Comparison of ENCODE assay signal across 21 cellular contexts in the genomic region with DNA sequence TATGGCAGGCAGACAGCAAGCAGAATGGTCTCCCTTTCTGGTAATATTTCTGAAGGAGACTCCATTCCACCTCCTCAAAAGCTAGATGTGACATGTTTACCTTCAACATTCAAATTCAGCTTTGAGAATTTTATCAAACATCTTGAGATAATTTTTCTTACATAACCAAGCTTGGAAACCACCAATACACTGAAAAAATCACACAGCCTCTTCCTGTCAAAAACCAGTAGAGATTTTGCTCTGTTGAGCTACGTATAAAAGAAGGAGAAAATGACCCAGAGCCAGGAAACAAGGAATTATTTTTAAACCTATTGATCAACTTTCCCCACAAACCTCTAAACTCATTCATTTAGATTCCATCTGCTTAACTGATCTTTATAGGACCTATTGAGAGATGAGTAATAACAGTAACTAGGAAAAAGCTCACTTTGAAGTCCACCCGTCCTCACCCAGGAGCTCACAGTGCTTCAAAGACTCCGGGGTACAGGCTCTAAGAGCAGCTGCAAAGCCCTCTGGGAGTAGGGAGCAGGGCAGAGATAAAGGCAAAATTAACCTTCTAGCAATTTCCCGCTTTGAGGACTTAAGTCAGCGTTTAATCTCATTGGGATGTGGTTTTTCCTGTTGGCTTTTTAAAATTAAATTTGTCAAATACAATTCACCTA.
DNase-seq lines count a peak whose midpoint lies in the region; ATAC-seq and TF ChIP-seq lines count a peak whose summit lies in the region.
"Had no signal": no experiment of that assay in that cellular context is flagged by ENCODE, and none has a peak within 500 bp of the region (broad histone marks: within the 10 kb centered on the region; RNA-seq: fewer than 3 reads in every experiment).

No MANE protein-coding gene starts in this region.

- no peaks in the 10 kb centered on the region for H3F3A ChIP-seq in neural progenitor cell (ENCODE audit: low read depth)

- H3K27me3 ChIP-seq in neural progenitor cell, result no peaks in the 10 kb centered on the region
- H3K27me3 ChIP-seq: SJCRH30 had no signal

- peak overlapping the region in 1 of 2 donors; percentile 4 for H3K27ac Mint-ChIP-seq in stimulated activated naive CD8-positive, alpha-beta T cell treated with anti-CD3 and anti-CD28 coated beads, Interleukin-15, amount 100 ng/mL, for 72 hours
- H3K27ac Mint-ChIP-seq in T-cell (peak overlapping the region; percentile 23 to 61), brain (peak overlapping the region in 3 of 5 experiments; percentile 20 to 73 (median 35)), neural progenitor cell (peak overlapping the region; percentile 42)

- no peaks in the 10 kb centered on the region for H3K79me2 ChIP-seq in neural progenitor cell (ENCODE audit: low read depth)

- peaks cover 23% of the 10 kb centered on the region for H3K4me1 Mint-ChIP-seq in stimulated activated naive CD8-positive, alpha-beta T cell treated with anti-CD3 and anti-CD28 coated beads, Interleukin-15, amount 100 ng/mL, for 72 hours
- H3K4me1 Mint-ChIP-seq in T-cell (peaks cover 6 to 14% (median 14%) of the 10 kb centered on the region in 3 donors), brain (peaks cover 32% of the 10 kb centered on the region), neural progenitor cell (peaks cover 12% of the 10 kb centered on the region)

- H3K27ac ChIP-seq in neural progenitor cell, result no peak overlapping the region
- H3K27ac ChIP-seq: PC-9, SJCRH30 had no signal

- no peaks in the 10 kb centered on the region for H3K36me3 Mint-ChIP-seq in T-cell
- no peaks in the 10 kb centered on the region for H3K36me3 Mint-ChIP-seq in brain
- H3K36me3 Mint-ChIP-seq in neural progenitor cell, result no peaks in the 10 kb centered on the region

- DNase-seq in stimulated activated naive CD8-positive, alpha-beta T cell treated with anti-CD3 and anti-CD28 coated beads, Interleukin-15, Interleukin-2, amounts not matched to agents 100 U/mL and 50 U/mL, for 24 hours, result no peak
- DNase-seq in stimulated activated naive CD8-positive, alpha-beta T cell treated with anti-CD3 and anti-CD28 coated beads, Interleukin-15, amount 100 ng/mL, for 72 hours, result no peak
- DNase-seq in T-cell (no peak), neural progenitor cell (ENCODE audit: low spot score) (no peak), left lobe of liver (ENCODE audit: low spot score) (no peak), NCI-H2107 treated with DMSO at 0.1 percent for 48 hours (lab: John Stamatoyannopoulos, UW; ENCODE audit: unreplicated experiment) (no peak)
- DNase-seq: C1 segment of cervical spinal cord; DMS79; Kasumi-1; MV-4-11; NCI-H1105; NCI-H1436 treated with DMSO at 0.1 percent for 48 hours; NCI-H187 treated with DMSO at 0.1 percent for 48 hours; NK-92 treated with Interleukin-12 subunit alpha and Interleukin-12 subunit beta, amount 100 ng/mL, for 24 hours; PC-9 had no signal

- H3K4me3 Mint-ChIP-seq in stimulated activated naive CD8-positive, alpha-beta T cell treated with anti-CD3 and anti-CD28 coated beads, Interleukin-15, amount 100 ng/mL, for 72 hours, result no peak overlapping the region
- H3K4me3 Mint-ChIP-seq in T-cell (peak overlapping the region in 1 of 3 donors; percentile 46), brain (peak overlapping the region in 1 of 5 experiments; percentile 6), neural progenitor cell (no peak overlapping the region)
- H3K4me3 Mint-ChIP-seq: CD8-positive, alpha-beta memory T cell had no signal

- H3K4me2 ChIP-seq in neural progenitor cell, result no peak overlapping the region
- H3K4me2 ChIP-seq: PC-9 had no signal

- CTCF ChIA-PET in T-cell (lab: Charles Lee), result interaction anchor here in 1 of 2 donors (1.3 kb wide), 1 partner anchor 323 kb away, joined by 5 read pairs; no protein-coding TSS in a partner anchor

- H3K9me3 Mint-ChIP-seq in stimulated activated naive CD8-positive, alpha-beta T cell treated with anti-CD3 and anti-CD28 coated beads, Interleukin-15, amount 100 ng/mL, for 72 hours, result no peaks in the 10 kb centered on the region
- H3K9me3 Mint-ChIP-seq in T-cell (no peaks in the 10 kb centered on the region), brain (peaks cover 0 to 7% (median 3%) of the 10 kb centered on the region in 5 experiments), neural progenitor cell (no peaks in the 10 kb centered on the region)
- H3K9me3 Mint-ChIP-seq: CD8-positive, alpha-beta memory T cell had no signal

- H3K27me3 Mint-ChIP-seq in stimulated activated naive CD8-positive, alpha-beta T cell treated with anti-CD3 and anti-CD28 coated beads, Interleukin-15, amount 100 ng/mL, for 72 hours, result no peaks in the 10 kb centered on the region
- H3K27me3 Mint-ChIP-seq in T-cell, result no peaks in the 10 kb centered on the region
- H3K27me3 Mint-ChIP-seq in brain, result peaks cover 4% of the 10 kb centered on the region
- H3K27me3 Mint-ChIP-seq in neural progenitor cell (ENCODE audit: insufficient read depth, low read depth), result peaks cover 2% of the 10 kb centered on the region
- H3K27me3 Mint-ChIP-seq: CD8-positive, alpha-beta memory T cell had no signal

- H3K4me3 ChIP-seq in neural progenitor cell, result no peak overlapping the region
- H3K4me3 ChIP-seq: PC-9, SJCRH30 had no signal

- POLR2A ChIA-PET in T-cell (lab: Charles Lee), result no interaction called here

- peak; percentile 41 for ATAC-seq in stimulated activated naive CD8-positive, alpha-beta T cell treated with anti-CD3 and anti-CD28 coated beads, Interleukin-15, Interleukin-2, amounts not matched to agents 100 U/mL and 50 U/mL, for 24 hours
- no peak for ATAC-seq in stimulated activated naive CD8-positive, alpha-beta T cell treated with anti-CD3 and anti-CD28 coated beads, Interleukin-15, amount 100 ng/mL, for 72 hours
- ATAC-seq in T-cell (replicated peaks in 1 of 4), result peak in 1 of 4 experiments; percentile 66
- ATAC-seq in HG03045 (IDR thresholded peaks at IDR 0.05; ENCODE audit: unreplicated experiment), result no peak
- ATAC-seq in left lobe of liver, result no peak
- ATAC-seq: Right ventricle myocardium inferior, SK-N-SH treated with all-trans-retinoic acid at 6 μM for 48 hours had no signal

- H2AFZ ChIP-seq in neural progenitor cell (replicated peaks), result no peak overlapping the region
- H2AFZ ChIP-seq: PC-9 had no signal

- H4K20me1 ChIP-seq in neural progenitor cell (ENCODE audit: low read depth), result no peaks in the 10 kb centered on the region

- H3K4me1 ChIP-seq in neural progenitor cell, result no peaks in the 10 kb centered on the region
- H3K4me1 ChIP-seq: SJCRH30 had no signal

- no peaks in the 10 kb centered on the region for H3K36me3 ChIP-seq in neural progenitor cell
- H3K36me3 ChIP-seq: SJCRH30 had no signal

- H3K9me3 ChIP-seq in neural progenitor cell (ENCODE audit: low read depth), result no peaks in the 10 kb centered on the region
- H3K9me3 ChIP-seq: SJCRH30 had no signal

- TF ChIP-seq CTCF in brain (conservative IDR thresholded peaks at IDR 0.05) (no peak), neural progenitor cell (IDR thresholded peaks at IDR 0.05) (no peak)

- no peak overlapping the region for H3K9ac ChIP-seq in neural progenitor cell
